ENCODE assay signal across 1 cellular context in genomic region chr7:137962875-137963507, GRCh38.
TF ChIP-seq lines count a peak whose summit lies in the region.

No MANE protein-coding gene starts in this region.

TF ChIP-seq in K562, 482 proteins besides CTCF, POLR2A, EP300 and RAD21 (continued from another document and continues in another):
- no peak; the same call in 1 of the 2 replicates for TF ChIP-seq ZNF263 (CRISPR knock-in tag; IDR thresholded peaks at IDR 0.05; ENCODE audit: borderline replicate concordance)
- peak; percentile 97 for TF ChIP-seq ZEB2 (IDR thresholded peaks at IDR 0.05)
- no peak for TF ChIP-seq IRF9 (tag; IDR thresholded peaks at IDR 0.05)
- TF ChIP-seq E2F6 (IDR thresholded peaks at IDR 0.05; ENCODE audit: borderline replicate concordance in 1 of 2, extremely low read depth in 1 of 2, insufficient read depth in 1 of 2, insufficient read length in 1 of 2, low read depth in 1 of 2, low read length in 1 of 2, poor library complexity in 1 of 2, severe bottlenecking in 1 of 2) = no peak
- no peak for TF ChIP-seq ZNF408 (CRISPR knock-in tag; IDR thresholded peaks at IDR 0.05; ENCODE audit: low read depth)
- TF ChIP-seq C11orf30 (IDR thresholded peaks at IDR 0.05; ENCODE audit: low read depth) = peak; percentile 71
- TF ChIP-seq CBX8 (IDR thresholded peaks at IDR 0.05; ENCODE audit: borderline replicate concordance, extremely low read depth, low read depth, low read length, poor library complexity, severe bottlenecking) = no peak
- TF ChIP-seq DACH1 (IDR thresholded peaks at IDR 0.05; ENCODE audit: partially characterized antibody) = peak; percentile 26
- TF ChIP-seq RBM39 (optimal IDR thresholded peaks at IDR 0.05; ENCODE audit: low read depth, low read length) = no peak
- TF ChIP-seq ETS2 (tag; IDR thresholded peaks at IDR 0.05; ENCODE audit: borderline replicate concordance, poor library complexity, severe bottlenecking) = no peak
- no peak for TF ChIP-seq ZNF655 (CRISPR knock-in tag; IDR thresholded peaks at IDR 0.05)
- TF ChIP-seq CCAR2 (IDR thresholded peaks at IDR 0.05; ENCODE audit: low read depth, low read length) = no peak
- TF ChIP-seq HCFC1 (IDR thresholded peaks at IDR 0.05; ENCODE audit: low read depth, low read length) = 0 out of 2 replicates have a peak, but pooled peaks have one; percentile 13
- TF ChIP-seq MEF2D (tag; conservative IDR thresholded peaks at IDR 0.05; ENCODE audit: low read depth) = no peak; the same call in 1 of the 2 replicates
- no peak for TF ChIP-seq CHD2 (IDR thresholded peaks at IDR 0.05; ENCODE audit: low read depth, low read length)
- TF ChIP-seq RCOR1 (IDR thresholded peaks at IDR 0.05; ENCODE audit: borderline replicate concordance in 1 of 2, low read depth in 2 of 2, low read length in 2 of 2) = peak; percentile 61 to 99; a peak in 3 of 4 replicates
- TF ChIP-seq GATAD2B (IDR thresholded peaks at IDR 0.05; ENCODE audit: borderline replicate concordance) = peak; percentile 98
- no peak for TF ChIP-seq TGIF2 (CRISPR knock-in tag; IDR thresholded peaks at IDR 0.05)
- TF ChIP-seq MECOM (CRISPR knock-in tag; IDR thresholded peaks at IDR 0.05) = peak; percentile 86
- no peak for TF ChIP-seq BCL6 (CRISPR knock-in tag; IDR thresholded peaks at IDR 0.05)
- peak in 1 of 2 experiments; percentile 97; a peak in 2 of 4 replicates for TF ChIP-seq ZMIZ1 (IDR thresholded peaks at IDR 0.05; ENCODE audit: low read depth in 2 of 2, low read length in 2 of 2)
- TF ChIP-seq ZNF436 (CRISPR knock-in tag; IDR thresholded peaks at IDR 0.05) = no peak
- TF ChIP-seq PHF21A (IDR thresholded peaks at IDR 0.05; ENCODE audit: borderline replicate concordance, low read depth) = peak; percentile 66; the same call in 1 of the 2 replicates
- no peak for TF ChIP-seq STAT5B (CRISPR knock-in tag; IDR thresholded peaks at IDR 0.05)
- TF ChIP-seq SRF (CRISPR knock-in tag; IDR thresholded peaks at IDR 0.05) = peak in 1 of 2 experiments; percentile 33; a peak in 2 of 4 replicates
- no peak for TF ChIP-seq ZNF407 (IDR thresholded peaks at IDR 0.05; ENCODE audit: low read depth)
- no peak for TF ChIP-seq REST (CRISPR knock-in tag; IDR thresholded peaks at IDR 0.05; ENCODE audit: low read depth)
- TF ChIP-seq SMARCB1 (IDR thresholded peaks at IDR 0.05; ENCODE audit: insufficient read length, low read depth) = no peak
- no peak for TF ChIP-seq THAP7 (CRISPR knock-in tag; IDR thresholded peaks at IDR 0.05)
- no peak for TF ChIP-seq ZNF707 (CRISPR knock-in tag; conservative IDR thresholded peaks at IDR 0.05)
- TF ChIP-seq FOXJ3 (CRISPR knock-in tag; IDR thresholded peaks at IDR 0.05) = no peak
- no peak for TF ChIP-seq MCM3 (IDR thresholded peaks at IDR 0.05)
- TF ChIP-seq ARID1B (IDR thresholded peaks at IDR 0.05) = peak; percentile 100
- TF ChIP-seq CBFA2T3 (IDR thresholded peaks at IDR 0.05) = peak; percentile 99
- TF ChIP-seq KAT7 (CRISPR knock-in tag; IDR thresholded peaks at IDR 0.05; ENCODE audit: borderline replicate concordance) = peak; percentile 7; the same call in 1 of the 2 replicates
- no peak for TF ChIP-seq CEBPB (tag; IDR thresholded peaks at IDR 0.05)
- TF ChIP-seq ATF2 (CRISPR knock-in tag; IDR thresholded peaks at IDR 0.05) = no peak
- no peak for TF ChIP-seq FIP1L1 (IDR thresholded peaks at IDR 0.05; ENCODE audit: low read depth, low read length, poor library complexity, severe bottlenecking)
- peak in 1 of 2 experiments; percentile 92; a peak in 2 of 4 replicates for TF ChIP-seq NONO (IDR thresholded peaks at IDR 0.05; ENCODE audit: low read depth in 2 of 2, low read length in 1 of 2)
- no peak for TF ChIP-seq HSF4 (CRISPR knock-in tag; IDR thresholded peaks at IDR 0.05; ENCODE audit: borderline replicate concordance)
- no peak for TF ChIP-seq ZNF212 (CRISPR knock-in tag; IDR thresholded peaks at IDR 0.05)
- no peak for TF ChIP-seq ZNF384 (IDR thresholded peaks at IDR 0.05; ENCODE audit: low read depth, low read length)
- peak; percentile 89 for TF ChIP-seq SMAD3 (CRISPR knock-in tag; conservative IDR thresholded peaks at IDR 0.05)
